Comparison of ENCODE assay signal across 8 cellular contexts in genomic region chr4:44448548-44449443, GRCh38. TPM values are rescaled to one million over a fixed set of nuclear protein-coding genes. Genes with fewer than 3 reads are reported as not detected.
DNase-seq lines count a peak whose midpoint lies in the region; ATAC-seq and TF ChIP-seq lines count a peak whose summit lies in the region.

TSS of gene KCTD8 (minus strand) at chr4:44448809.

- H3K9me3 ChIP-seq in gastroesophageal sphincter = no peaks in the 10 kb centered on the region

- peak within 1 kb of the TSS; percentile 47 to 64 for H3K4me3 ChIP-seq in gastroesophageal sphincter

- H3K4me1 Mint-ChIP-seq in Calu3 (ENCODE audit: low read depth, unreplicated experiment) = no peaks in the 10 kb centered on the region
- H3K4me1 Mint-ChIP-seq in activated naive CD4-positive, alpha-beta T cell treated with anti-CD3 and anti-CD28 coated beads, Interleukin-2, amount 10 ng/mL, durations not matched to agents 7 days and 5 days = peaks cover 10% of the 10 kb centered on the region
- H3K4me1 Mint-ChIP-seq in neural crest cell = peaks cover 13% of the 10 kb centered on the region

- H3K9me3 Mint-ChIP-seq in Calu3 (ENCODE audit: low read depth, unreplicated experiment) (no peaks in the 10 kb centered on the region), neural crest cell (no peaks in the 10 kb centered on the region)
- H3K9me3 Mint-ChIP-seq in activated naive CD4-positive, alpha-beta T cell treated with anti-CD3 and anti-CD28 coated beads, Interleukin-2, amount 10 ng/mL, durations not matched to agents 7 days and 5 days = no peaks in the 10 kb centered on the region

- TF ChIP-seq CTCF in Calu3 (IDR thresholded peaks at IDR 0.05; ENCODE audit: unreplicated experiment) (no peak), gastroesophageal sphincter (IDR thresholded peaks at IDR 0.05) (peak; percentile 22 to 84 (median 50)), neural crest cell (conservative IDR thresholded peaks at IDR 0.05) (peak; percentile 90)

- H3K27ac Mint-ChIP-seq in Calu3 (ENCODE audit: unreplicated experiment) = no peak within 1 kb of the TSS
- no peak within 1 kb of the TSS for H3K27ac Mint-ChIP-seq in activated naive CD4-positive, alpha-beta T cell treated with anti-CD3 and anti-CD28 coated beads, Interleukin-2, amount 10 ng/mL, durations not matched to agents 7 days and 5 days
- no peak within 1 kb of the TSS for H3K27ac Mint-ChIP-seq in neural crest cell (ENCODE audit: unreplicated experiment)

- peak; percentile 97 for ATAC-seq in GM21381 (IDR thresholded peaks at IDR 0.05; ENCODE audit: unreplicated experiment)
- ATAC-seq in gastroesophageal sphincter = peak; percentile 96

- intact Hi-C loops in Calu3 (cut with micrococcal nuclease; ENCODE audit: unreplicated experiment) = no loop called here

- H3K27me3 Mint-ChIP-seq in Calu3 (ENCODE audit: unreplicated experiment) (no peaks in the 10 kb centered on the region), neural crest cell (ENCODE audit: low read depth) (peaks cover 91% of the 10 kb centered on the region)
- H3K27me3 Mint-ChIP-seq in activated naive CD4-positive, alpha-beta T cell treated with anti-CD3 and anti-CD28 coated beads, Interleukin-2, amount 10 ng/mL, durations not matched to agents 7 days and 5 days = peaks cover 40% of the 10 kb centered on the region

- H3K4me3 Mint-ChIP-seq in Calu3 (ENCODE audit: low read depth, unreplicated experiment) (peak within 1 kb of the TSS; percentile 35), neural crest cell (peak within 1 kb of the TSS; percentile 88)
- peak within 1 kb of the TSS; percentile 31 for H3K4me3 Mint-ChIP-seq in activated naive CD4-positive, alpha-beta T cell treated with anti-CD3 and anti-CD28 coated beads, Interleukin-2, amount 10 ng/mL, durations not matched to agents 7 days and 5 days

- DNase-seq in Calu3 (peak; percentile 37), HS-5 (ENCODE audit: low read depth) (peak; percentile 80), OCI-M1 (lab: John Stamatoyannopoulos, UW) (peak; percentile 90), neural crest cell (ENCODE audit: low read depth, low spot score) (peak; percentile 83)
- peak; percentile 77 for DNase-seq in activated naive CD4-positive, alpha-beta T cell treated with anti-CD3 and anti-CD28 coated beads, Interleukin-2, amount 10 ng/mL, durations not matched to agents 7 days and 5 days

- H3K36me3 ChIP-seq in gastroesophageal sphincter = no peaks in the 10 kb centered on the region

- H3K27ac ChIP-seq in gastroesophageal sphincter (peak within 1 kb of the TSS; percentile 66 to 92 (median 83)), temporal lobe (ENCODE audit: low read depth, low read length) (peak within 1 kb of the TSS; percentile 61)

- BruUV-seq in Calu3 (replicated peaks; lab: Mats Ljungman, UMichigan) = no TSS peak

- H3K27me3 ChIP-seq in gastroesophageal sphincter = peaks cover 44% of the 10 kb centered on the region

- H3K36me3 Mint-ChIP-seq in Calu3 (ENCODE audit: insufficient read depth, unreplicated experiment) (no peaks in the 10 kb centered on the region), neural crest cell (ENCODE audit: low read depth) (no peaks in the 10 kb centered on the region)
- no peaks in the 10 kb centered on the region for H3K36me3 Mint-ChIP-seq in activated naive CD4-positive, alpha-beta T cell treated with anti-CD3 and anti-CD28 coated beads, Interleukin-2, amount 10 ng/mL, durations not matched to agents 7 days and 5 days

- TF ChIP-seq EP300 in gastroesophageal sphincter (IDR thresholded peaks at IDR 0.05) = no peak

- peaks cover 0 to 38% (median 0%) of the 10 kb centered on the region in 3 donors for H3K4me1 ChIP-seq in gastroesophageal sphincter

- CTCF ChIA-PET in Calu3 (lab: Charles Lee) = no interaction called here
- CTCF ChIA-PET in activated naive CD4-positive, alpha-beta T cell treated with anti-CD3 and anti-CD28 coated beads, Interleukin-2, amount 10 ng/mL, durations not matched to agents 7 days and 5 days (lab: Charles Lee) = interaction anchor here (0.9 to 1.7 kb wide), 5 partner anchors 16 to 283 kb away, joined by 3 to 7 read pairs (median 3); no protein-coding TSS in a partner anchor

- TF ChIP-seq POLR2A in gastroesophageal sphincter (IDR thresholded peaks at IDR 0.05) = peak; percentile 40 to 69

- 0 to 2% methylated on average over 10 to 11 of the region's 71 CpGs for WGBS in gastroesophageal sphincter (ENCODE audit: low coverage in 1 of 2), 2 donors

RNA-seq across cellular contexts. Expression of gene KCTD8, which starts in this region (rescaled TPM):
- total RNA-seq in Calu3 (2022) (not detected in 2 replicates), gastroesophageal sphincter (1 to 10 TPM in 3 of 4 donors, under 1 TPM in 1; 0.89 to 4.4 (median 2.4) TPM), neural crest cell (not detected in 2 replicates), temporal lobe (2.5 TPM)

Comparison
In these comparisons a context has a peak if more than half of its experiments do, and no peak if none do; other contexts are left out.
1. Peak in every context shown above with its lines: DNase-seq, ATAC-seq, H3K4me3 ChIP-seq and H3K27ac ChIP-seq.
2. Peak in DNase-seq in Calu3; RNA of the gene not detected or under 1 TPM.
3. Peak in DNase-seq in neural crest cell; RNA of the gene not detected or under 1 TPM.
4. DNase-seq: peak in every context shown above with its lines; median percentile 90 in OCI-M1; 83 in neural crest cell; 80 in HS-5; 77 in activated naive CD4-positive, alpha-beta T cell treated with anti-CD3 and anti-CD28 coated beads, Interleukin-2, amount 10 ng/mL, durations not matched to agents 7 days and 5 days; 37 in Calu3.
5. H3K4me3 Mint-ChIP-seq: peak in every context shown above with its lines; median percentile 88 in neural crest cell; 35 in Calu3; 31 in activated naive CD4-positive, alpha-beta T cell treated with anti-CD3 and anti-CD28 coated beads, Interleukin-2, amount 10 ng/mL, durations not matched to agents 7 days and 5 days.